Comparison of ENCODE assay signal across 8 cellular contexts in genomic region chr1:225445644-225446297, GRCh38. TPM values are rescaled to one million over a fixed set of nuclear protein-coding genes. Genes with fewer than 3 reads are reported as not detected.
DNase-seq lines count a peak whose midpoint lies in the region; ATAC-seq and TF ChIP-seq lines count a peak whose summit lies in the region.

No MANE protein-coding gene starts in this region.

- TF ChIP-seq CTCF in right lobe of liver (IDR thresholded peaks at IDR 0.05) (no peak), transverse colon (IDR thresholded peaks at IDR 0.05) (no peak)

- TF ChIP-seq EP300 in transverse colon (IDR thresholded peaks at IDR 0.05; ENCODE audit: low read depth) = peak; percentile 82

- POLR2A ChIA-PET in activated naive CD8-positive, alpha-beta T cell treated with anti-CD3 and anti-CD28 coated beads, Interleukin-2, amount 10 ng/mL, durations not matched to agents 7 days and 5 days (lab: Charles Lee) = interaction anchor here (1.1 to 12.4 kb wide), 7 partner anchors 9 to 617 kb away, joined by 3 to 226 read pairs (median 9); partner anchors contain the start of genes H3-3A, LBR, SDE2 and SRP9

- H3K27me3 ChIP-seq in right lobe of liver = no peaks in the 10 kb centered on the region
- H3K27me3 ChIP-seq in transverse colon = no peaks in the 10 kb centered on the region

- peak overlapping the region; percentile 22 to 82 (median 70) for H3K27ac ChIP-seq in right lobe of liver
- peak overlapping the region; percentile 89 to 93 (median 92) for H3K27ac ChIP-seq in transverse colon

- H3K4me1 ChIP-seq in right lobe of liver (peaks cover 0 to 51% (median 23%) of the 10 kb centered on the region in 4 donors), transverse colon (peaks cover 43 to 93% (median 85%) of the 10 kb centered on the region in 4 donors)

- H3K4me1 Mint-ChIP-seq in activated naive CD4-positive, alpha-beta T cell treated with anti-CD3 and anti-CD28 coated beads for 36 hours (ENCODE audit: low read depth) = peaks cover 60% of the 10 kb centered on the region
- H3K4me1 Mint-ChIP-seq in activated naive CD8-positive, alpha-beta T cell treated with anti-CD3 and anti-CD28 coated beads, Interleukin-2, amount 10 ng/mL, durations not matched to agents 7 days and 5 days = peaks cover 59% of the 10 kb centered on the region

- H3K36me3 ChIP-seq in right lobe of liver (no peaks in the 10 kb centered on the region), transverse colon (no peaks in the 10 kb centered on the region)

- 55% methylated on average over 4 of the region's 7 CpGs for WGBS in right lobe of liver (ENCODE audit: insufficient coverage, low coverage, low lambda C conversion rate, missing lambda C conversion rate)
- WGBS in transverse colon (ENCODE audit: low coverage in 1 of 2), 2 donors = 33 to 39% methylated on average over 2 to 7 of the region's 7 CpGs

- no peak for ATAC-seq in activated naive CD8-positive, alpha-beta T cell treated with anti-CD3 and anti-CD28 coated beads, Interleukin-2, amount 10 ng/mL, durations not matched to agents 7 days and 5 days (ENCODE audit: low read depth)
- ATAC-seq in right lobe of liver (no peak), HG03521 (IDR thresholded peaks at IDR 0.05; ENCODE audit: unreplicated experiment) (no peak), GM18511 (IDR thresholded peaks at IDR 0.05; ENCODE audit: unreplicated experiment) (no peak), HG03175 (IDR thresholded peaks at IDR 0.05; ENCODE audit: unreplicated experiment) (no peak)

- TF ChIP-seq POLR2A in right lobe of liver (IDR thresholded peaks at IDR 0.05) = no peak
- peak; percentile 29 for TF ChIP-seq POLR2A in transverse colon (IDR thresholded peaks at IDR 0.05)

- peak; percentile 49 for DNase-seq in activated naive CD4-positive, alpha-beta T cell treated with anti-CD3 and anti-CD28 coated beads for 36 hours
- no peak for DNase-seq in activated naive CD4-positive, alpha-beta T cell treated with Interleukin-2 at 50 U/mL for 16 hours
- DNase-seq in activated naive CD8-positive, alpha-beta T cell treated with anti-CD3 and anti-CD28 coated beads, Interleukin-2, amount 10 ng/mL, durations not matched to agents 7 days and 5 days = no peak
- DNase-seq in right lobe of liver = peak in 1 of 3 donors; percentile 39
- DNase-seq in transverse colon = peak; percentile 60

- H3K27me3 Mint-ChIP-seq in activated naive CD4-positive, alpha-beta T cell treated with anti-CD3 and anti-CD28 coated beads for 36 hours (ENCODE audit: low read depth) = no peaks in the 10 kb centered on the region
- no peaks in the 10 kb centered on the region for H3K27me3 Mint-ChIP-seq in activated naive CD8-positive, alpha-beta T cell treated with anti-CD3 and anti-CD28 coated beads, Interleukin-2, amount 10 ng/mL, durations not matched to agents 7 days and 5 days

- H3K9me3 ChIP-seq in right lobe of liver (no peaks in the 10 kb centered on the region), transverse colon (no peaks in the 10 kb centered on the region)

- H3K27ac Mint-ChIP-seq in activated naive CD4-positive, alpha-beta T cell treated with anti-CD3 and anti-CD28 coated beads for 36 hours = peak overlapping the region; percentile 92
- peak overlapping the region; percentile 86 for H3K27ac Mint-ChIP-seq in activated naive CD8-positive, alpha-beta T cell treated with anti-CD3 and anti-CD28 coated beads, Interleukin-2, amount 10 ng/mL, durations not matched to agents 7 days and 5 days

- H3K9me3 Mint-ChIP-seq in activated naive CD4-positive, alpha-beta T cell treated with anti-CD3 and anti-CD28 coated beads for 36 hours = no peaks in the 10 kb centered on the region
- H3K9me3 Mint-ChIP-seq in activated naive CD8-positive, alpha-beta T cell treated with anti-CD3 and anti-CD28 coated beads, Interleukin-2, amount 10 ng/mL, durations not matched to agents 7 days and 5 days = no peaks in the 10 kb centered on the region

- H3K36me3 Mint-ChIP-seq in activated naive CD4-positive, alpha-beta T cell treated with anti-CD3 and anti-CD28 coated beads for 36 hours (ENCODE audit: low read depth) = no peaks in the 10 kb centered on the region
- peaks cover 2% of the 10 kb centered on the region for H3K36me3 Mint-ChIP-seq in activated naive CD8-positive, alpha-beta T cell treated with anti-CD3 and anti-CD28 coated beads, Interleukin-2, amount 10 ng/mL, durations not matched to agents 7 days and 5 days

- in situ Hi-C loops in transverse colon (cut with MboI; ENCODE audit: low pct_ligation_motif_present in 1 of 4, low pct_unique_long_range_greater_than_20kb in 1 of 4, low sequenced_read_pairs in 3 of 4) = no loop called here

- intact Hi-C loops in activated naive CD4-positive, alpha-beta T cell treated with anti-CD3 and anti-CD28 coated beads for 36 hours (cut with micrococcal nuclease) = loop anchor here (1.0 kb wide), 5 partner anchors 9 to 554 kb away; partner anchors contain the start of genes LBR, SDE2 and SRP9
- intact Hi-C loops in right lobe of liver (cut with DNase I) (no loop called here), transverse colon (cut with DNase I; ENCODE audit: low total_unique reads) (no loop called here)

- H3K4me3 ChIP-seq in right lobe of liver (no peak overlapping the region), transverse colon (no peak overlapping the region)

- CTCF ChIA-PET in activated naive CD4-positive, alpha-beta T cell treated with anti-CD3 and anti-CD28 coated beads for 36 hours (lab: Charles Lee) = interaction anchor here (0.9 to 1.9 kb wide), 6 partner anchors 9 to 27 kb away, joined by 3 to 8 read pairs (median 3); partner anchors contain the start of gene LBR

- H3K4me3 Mint-ChIP-seq in activated naive CD4-positive, alpha-beta T cell treated with anti-CD3 and anti-CD28 coated beads for 36 hours = peak overlapping the region; percentile 44
- H3K4me3 Mint-ChIP-seq in activated naive CD8-positive, alpha-beta T cell treated with anti-CD3 and anti-CD28 coated beads, Interleukin-2, amount 10 ng/mL, durations not matched to agents 7 days and 5 days = peak overlapping the region; percentile 58

RNA-seq across cellular contexts. Expression of gene LBR, which starts 17.9 kb away (rescaled TPM):
- total RNA-seq in activated naive CD4-positive, alpha-beta T cell treated with anti-CD3 and anti-CD28 coated beads for 36 hours = 100 to 1,000 TPM; 132 to 138 TPM
- total RNA-seq in activated naive CD8-positive, alpha-beta T cell treated with anti-CD3 and anti-CD28 coated beads, Interleukin-2, amount 10 ng/mL, durations not matched to agents 7 days and 5 days = 100 to 1,000 TPM; 168 to 171 TPM
- 10 to 100 TPM; 21.9 to 41.8 (median 31.4) TPM for total RNA-seq in right lobe of liver
- total RNA-seq in transverse colon = 10 to 100 TPM; 48.6 to 97.9 (median 75.1) TPM

Comparison
In these comparisons a context has a peak if more than half of its experiments do, and no peak if none do; other contexts are left out.
1. DNase-seq: peak in activated naive CD4-positive, alpha-beta T cell treated with anti-CD3 and anti-CD28 coated beads for 36 hours (single experiment) and transverse colon (single experiment); none in activated naive CD4-positive, alpha-beta T cell treated with Interleukin-2 at 50 U/mL for 16 hours (single experiment) and activated naive CD8-positive, alpha-beta T cell treated with anti-CD3 and anti-CD28 coated beads, Interleukin-2, amount 10 ng/mL, durations not matched to agents 7 days and 5 days (single experiment).